9 cellular contexts compared by ENCODE assay signal in genomic region chr2:233247744-233248143, GRCh38. TPM values are rescaled to one million over a fixed set of nuclear protein-coding genes. Genes with fewer than 3 reads are reported as not detected.
DNase-seq lines count a peak whose midpoint lies in the region; ATAC-seq and TF ChIP-seq lines count a peak whose summit lies in the region.
"Had no signal": no experiment of that assay in that cellular context is flagged by ENCODE, and none has a peak within 500 bp of the region (broad histone marks: within the 10 kb centered on the region; RNA-seq: fewer than 3 reads in every experiment).

No MANE protein-coding gene starts in this region.

- TF ChIP-seq CTCF in Caco-2 (IDR thresholded peaks at IDR 0.05; ENCODE audit: insufficient read depth in 1 of 2, low read depth in 1 of 2, low read length in 1 of 2, severe bottlenecking in 1 of 2, unreplicated experiment in 1 of 2) (no peak), RWPE1 (conservative IDR thresholded peaks at IDR 0.05; ENCODE audit: low read depth) (no peak), prostate gland (IDR thresholded peaks at IDR 0.05) (no peak)

- no peak overlapping the region for H3K27ac Mint-ChIP-seq in Caco-2 (ENCODE audit: unreplicated experiment)
- H3K27ac Mint-ChIP-seq in activated naive CD4-positive, alpha-beta T cell treated with anti-CD3 and anti-CD28 coated beads, Interleukin-2, amount 10 ng/mL, durations not matched to agents 7 days and 5 days: peak overlapping the region; percentile 88
- peak overlapping the region; percentile 55 to 83 for H3K27ac Mint-ChIP-seq in natural killer cell treated with Interleukin-12 subunit alpha and Interleukin-12 subunit beta and Interleukin-15 and Interleukin-18, amount 100 ng/mL, for 72 hours

- H3K4me3 Mint-ChIP-seq in Caco-2 (ENCODE audit: unreplicated experiment): no peak overlapping the region
- H3K4me3 Mint-ChIP-seq in activated naive CD4-positive, alpha-beta T cell treated with anti-CD3 and anti-CD28 coated beads, Interleukin-2, amount 10 ng/mL, durations not matched to agents 7 days and 5 days: no peak overlapping the region
- peak overlapping the region; percentile 6 for H3K4me3 Mint-ChIP-seq in natural killer cell treated with Interleukin-12 subunit alpha and Interleukin-12 subunit beta and Interleukin-15 and Interleukin-18, amount 100 ng/mL, for 72 hours

- DNase-seq in Caco-2: peak; percentile 12 to 52
- DNase-seq in RWPE1 (ENCODE audit: low spot score): peak; percentile 95
- DNase-seq in activated naive CD4-positive, alpha-beta T cell treated with anti-CD3 and anti-CD28 coated beads, Interleukin-2, amount 10 ng/mL, durations not matched to agents 7 days and 5 days: peak; percentile 45
- DNase-seq in natural killer cell treated with Interleukin-12 subunit alpha and Interleukin-12 subunit beta and Interleukin-15 and Interleukin-18, amount 100 ng/mL, for 72 hours (ENCODE audit: low spot score): no peak
- DNase-seq in SKM-1 (lab: John Stamatoyannopoulos, UW; ENCODE audit: unreplicated experiment): no peak
- DNase-seq in prostate gland (ENCODE audit: low spot score): no peak

- CTCF ChIA-PET in Caco-2 (lab: Charles Lee) (no interaction called here), RWPE1 (lab: Yijun Ruan, JAX) (no interaction called here)
- CTCF ChIA-PET in activated naive CD4-positive, alpha-beta T cell treated with anti-CD3 and anti-CD28 coated beads, Interleukin-2, amount 10 ng/mL, durations not matched to agents 7 days and 5 days (lab: Charles Lee): interaction anchor here (1.1 to 1.2 kb wide), 2 partner anchors 16 to 187 kb away, joined by 3 read pairs; partner anchors contain the start of gene INPP5D

- H3K27ac ChIP-seq in RWPE1 (no peak overlapping the region), prostate gland (no peak overlapping the region)
- H3K27ac ChIP-seq: cardiac muscle cell had no signal

- H3K27me3 ChIP-seq in Caco-2 (replicated peaks; ENCODE audit: control insufficient read depth, insufficient read depth, low read length) (no peaks in the 10 kb centered on the region), prostate gland (replicated peaks; ENCODE audit: insufficient read depth) (no peaks in the 10 kb centered on the region)
- H3K27me3 ChIP-seq: cardiac muscle cell had no signal

- peak; percentile 52 to 80 for ATAC-seq in natural killer cell treated with Interleukin-12 subunit alpha and Interleukin-12 subunit beta and Interleukin-15 and Interleukin-18, amount 100 ng/mL, for 72 hours
- ATAC-seq in GM21786 (IDR thresholded peaks at IDR 0.05; ENCODE audit: unreplicated experiment): no peak
- no peak for ATAC-seq in HG02884 (IDR thresholded peaks at IDR 0.05; ENCODE audit: unreplicated experiment)

- no peaks in the 10 kb centered on the region for H3K27me3 Mint-ChIP-seq in Caco-2 (ENCODE audit: insufficient read depth, unreplicated experiment)
- no peaks in the 10 kb centered on the region for H3K27me3 Mint-ChIP-seq in activated naive CD4-positive, alpha-beta T cell treated with anti-CD3 and anti-CD28 coated beads, Interleukin-2, amount 10 ng/mL, durations not matched to agents 7 days and 5 days
- no peaks in the 10 kb centered on the region for H3K27me3 Mint-ChIP-seq in natural killer cell treated with Interleukin-12 subunit alpha and Interleukin-12 subunit beta and Interleukin-15 and Interleukin-18, amount 100 ng/mL, for 72 hours

- H3K4me1 ChIP-seq in Caco-2: no peaks in the 10 kb centered on the region
- H3K4me1 ChIP-seq in prostate gland (replicated peaks): no peaks in the 10 kb centered on the region

- H3K36me3 ChIP-seq in Caco-2 (ENCODE audit: control insufficient read depth, insufficient read depth, low read length): no peaks in the 10 kb centered on the region
- H3K36me3 ChIP-seq in prostate gland: no peaks in the 10 kb centered on the region
- H3K36me3 ChIP-seq: cardiac muscle cell had no signal

- peaks cover 11% of the 10 kb centered on the region for H3K36me3 Mint-ChIP-seq in Caco-2 (ENCODE audit: insufficient read depth, unreplicated experiment)
- peaks cover 15% of the 10 kb centered on the region for H3K36me3 Mint-ChIP-seq in activated naive CD4-positive, alpha-beta T cell treated with anti-CD3 and anti-CD28 coated beads, Interleukin-2, amount 10 ng/mL, durations not matched to agents 7 days and 5 days
- no peaks in the 10 kb centered on the region for H3K36me3 Mint-ChIP-seq in natural killer cell treated with Interleukin-12 subunit alpha and Interleukin-12 subunit beta and Interleukin-15 and Interleukin-18, amount 100 ng/mL, for 72 hours

- no peaks in the 10 kb centered on the region for H3K9me3 Mint-ChIP-seq in Caco-2 (ENCODE audit: unreplicated experiment)
- peaks cover 2% of the 10 kb centered on the region for H3K9me3 Mint-ChIP-seq in activated naive CD4-positive, alpha-beta T cell treated with anti-CD3 and anti-CD28 coated beads, Interleukin-2, amount 10 ng/mL, durations not matched to agents 7 days and 5 days
- H3K9me3 Mint-ChIP-seq in natural killer cell treated with Interleukin-12 subunit alpha and Interleukin-12 subunit beta and Interleukin-15 and Interleukin-18, amount 100 ng/mL, for 72 hours: no peaks in the 10 kb centered on the region

- no peak for TF ChIP-seq POLR2A in prostate gland (IDR thresholded peaks at IDR 0.05)

- H3K4me1 Mint-ChIP-seq in Caco-2 (ENCODE audit: low read depth, unreplicated experiment): peaks cover 6% of the 10 kb centered on the region
- peaks cover 68% of the 10 kb centered on the region for H3K4me1 Mint-ChIP-seq in activated naive CD4-positive, alpha-beta T cell treated with anti-CD3 and anti-CD28 coated beads, Interleukin-2, amount 10 ng/mL, durations not matched to agents 7 days and 5 days
- H3K4me1 Mint-ChIP-seq in natural killer cell treated with Interleukin-12 subunit alpha and Interleukin-12 subunit beta and Interleukin-15 and Interleukin-18, amount 100 ng/mL, for 72 hours (ENCODE audit: low read depth in 2 of 2): peaks cover 25 to 36% of the 10 kb centered on the region in 2 donors

- intact Hi-C loops in Caco-2 (cut with micrococcal nuclease; ENCODE audit: unreplicated experiment) (no loop called here), prostate gland (cut with DNase I) (no loop called here)

- no TSS peak for BruUV-seq in Caco-2 (replicated peaks; lab: Mats Ljungman, UMichigan)

- H3K4me3 ChIP-seq in Caco-2 (ENCODE audit: low read depth, low read length) (no peak overlapping the region), prostate gland (no peak overlapping the region)
- H3K4me3 ChIP-seq: cardiac muscle cell had no signal

- H3K9me3 ChIP-seq in Caco-2: no peaks in the 10 kb centered on the region
- no peaks in the 10 kb centered on the region for H3K9me3 ChIP-seq in prostate gland

- POLR2A ChIA-PET in Caco-2 (lab: Charles Lee) (no interaction called here), RWPE1 (lab: Yijun Ruan, JAX; ENCODE audit: low non-redundant PET) (no interaction called here)

RNA-seq across cellular contexts. Expression of gene ATG16L1, which starts 3.7 kb away (rescaled TPM):
- total RNA-seq in Caco-2 (2022) (20.1 and 24.4 TPM in 2 replicates), prostate gland (10 to 100 TPM; 58.3 to 67.7 TPM)
- 10 to 100 TPM; 39.5 to 78.6 TPM for total RNA-seq in natural killer cell treated with Interleukin-12 subunit alpha and Interleukin-12 subunit beta and Interleukin-15 and Interleukin-18, amount 100 ng/mL, for 72 hours

RNA-seq across cellular contexts. Expression of gene SAG, which starts 59.9 kb away (rescaled TPM):
- total RNA-seq in Caco-2 (2022) (not detected in 2 replicates), prostate gland (under 1 TPM in 1 of 2 donors, not detected in 1; 0.45 TPM)
- total RNA-seq in natural killer cell treated with Interleukin-12 subunit alpha and Interleukin-12 subunit beta and Interleukin-15 and Interleukin-18, amount 100 ng/mL, for 72 hours: under 1 TPM in 1 of 2 donors, not detected in 1; 0.05 TPM
- total RNA-seq: cardiac muscle cell had no signal

Comparison
In these comparisons a context has a peak if more than half of its experiments do, and no peak if none do; other contexts are left out.
1. DNase-seq: peak in Caco-2 (2 of 2), RWPE1 (single experiment) and activated naive CD4-positive, alpha-beta T cell treated with anti-CD3 and anti-CD28 coated beads, Interleukin-2, amount 10 ng/mL, durations not matched to agents 7 days and 5 days (single experiment); none in natural killer cell treated with Interleukin-12 subunit alpha and Interleukin-12 subunit beta and Interleukin-15 and Interleukin-18, amount 100 ng/mL, for 72 hours (single experiment), SKM-1 (single experiment) and prostate gland (single experiment).
2. ATAC-seq: peak in natural killer cell treated with Interleukin-12 subunit alpha and Interleukin-12 subunit beta and Interleukin-15 and Interleukin-18, amount 100 ng/mL, for 72 hours (2 of 2); none in GM21786 (single experiment) and HG02884 (single experiment).